14 cellular contexts compared by ENCODE assay signal in genomic region chr15:76181705-76182107, GRCh38.
DNase-seq lines count a peak whose midpoint lies in the region; ATAC-seq lines count a peak whose summit lies in the region.
"Had no signal": no experiment of that assay in that cellular context is flagged by ENCODE, and none has a peak within 500 bp of the region (broad histone marks: within the 10 kb centered on the region; RNA-seq: fewer than 3 reads in every experiment).

No MANE protein-coding gene starts in this region.

- no peaks in the 10 kb centered on the region for H3K9me3 Mint-ChIP-seq in stimulated activated effector memory CD8-positive, alpha-beta T cell treated with anti-CD3 and anti-CD28 coated beads, Interleukin-12 subunit alpha, Interleukin-12 subunit beta, amount 100 ng/mL, for 72 hours
- H3K9me3 Mint-ChIP-seq: H9; T-helper 1 cell treated with Interleukin-12 subunit alpha and Interleukin-12 subunit beta and Interleukin-4 antibody, amounts not matched to agents 30 μg/mL and 1 μg/mL, for 36 hours had no signal

- ATAC-seq in HG02884 (IDR thresholded peaks at IDR 0.05; ENCODE audit: unreplicated experiment) (peak; percentile 65), GM21737 (IDR thresholded peaks at IDR 0.05; ENCODE audit: unreplicated experiment) (no peak), GM18858 (IDR thresholded peaks at IDR 0.05; ENCODE audit: unreplicated experiment) (no peak)
- peak; percentile 92 for ATAC-seq in stimulated activated effector memory CD8-positive, alpha-beta T cell treated with anti-CD3 and anti-CD28 coated beads, Interleukin-12 subunit alpha, Interleukin-12 subunit beta, amount 100 ng/mL, for 72 hours
- ATAC-seq: A549 had no signal

- H3K4me1 Mint-ChIP-seq in stimulated activated effector memory CD8-positive, alpha-beta T cell treated with anti-CD3 and anti-CD28 coated beads, Interleukin-12 subunit alpha, Interleukin-12 subunit beta, amount 100 ng/mL, for 72 hours = peaks cover 11% of the 10 kb centered on the region

- DNase-seq in activated CD4-positive, alpha-beta T cell treated with anti-CD3 and anti-CD28 coated beads for 48 hours = peak; percentile 61
- DNase-seq in activated CD4-positive, alpha-beta T cell treated with anti-CD3 and anti-CD28 coated beads, Interleukin-2, amount 50 U/mL, for 1 hour = no peak
- peak; percentile 44 to 52 for DNase-seq in activated T-cell treated with anti-CD3 and anti-CD28 coated beads, Interleukin-2, amount 50 U/mL, for 48 hours
- peak in 1 of 2 donors; percentile 60 for DNase-seq in stimulated activated effector memory CD8-positive, alpha-beta T cell treated with anti-CD3 and anti-CD28 coated beads, Interleukin-12 subunit alpha, Interleukin-12 subunit beta, amount 100 ng/mL, for 72 hours (ENCODE audit: low spot score in 2 of 2)
- DNase-seq in NCI-H2171 treated with DMSO at 0.1 percent for 48 hours (lab: John Stamatoyannopoulos, UW) = no peak
- DNase-seq: amniotic stem cell, H9, islet precursor cell, Karpas-422 had no signal

- peak overlapping the region; percentile 55 for H3K27ac Mint-ChIP-seq in stimulated activated effector memory CD8-positive, alpha-beta T cell treated with anti-CD3 and anti-CD28 coated beads, Interleukin-12 subunit alpha, Interleukin-12 subunit beta, amount 100 ng/mL, for 72 hours
- H3K27ac Mint-ChIP-seq: T-helper 1 cell treated with Interleukin-12 subunit alpha and Interleukin-12 subunit beta and Interleukin-4 antibody, amounts not matched to agents 30 μg/mL and 1 μg/mL, for 36 hours had no signal

- no peaks in the 10 kb centered on the region for H3K36me3 Mint-ChIP-seq in stimulated activated effector memory CD8-positive, alpha-beta T cell treated with anti-CD3 and anti-CD28 coated beads, Interleukin-12 subunit alpha, Interleukin-12 subunit beta, amount 100 ng/mL, for 72 hours

- peak overlapping the region; percentile 21 for H3K4me3 Mint-ChIP-seq in stimulated activated effector memory CD8-positive, alpha-beta T cell treated with anti-CD3 and anti-CD28 coated beads, Interleukin-12 subunit alpha, Interleukin-12 subunit beta, amount 100 ng/mL, for 72 hours
- H3K4me3 Mint-ChIP-seq: H9; T-helper 1 cell treated with Interleukin-12 subunit alpha and Interleukin-12 subunit beta and Interleukin-4 antibody, amounts not matched to agents 30 μg/mL and 1 μg/mL, for 36 hours had no signal

Comparison
In these comparisons a context has a peak if more than half of its experiments do, and no peak if none do; other contexts are left out.
1. DNase-seq: peak in activated CD4-positive, alpha-beta T cell treated with anti-CD3 and anti-CD28 coated beads for 48 hours (single experiment) and activated T-cell treated with anti-CD3 and anti-CD28 coated beads, Interleukin-2, amount 50 U/mL, for 48 hours (2 of 2); none in activated CD4-positive, alpha-beta T cell treated with anti-CD3 and anti-CD28 coated beads, Interleukin-2, amount 50 U/mL, for 1 hour (single experiment) and NCI-H2171 treated with DMSO at 0.1 percent for 48 hours (single experiment).
2. ATAC-seq: peak in HG02884 (single experiment) and stimulated activated effector memory CD8-positive, alpha-beta T cell treated with anti-CD3 and anti-CD28 coated beads, Interleukin-12 subunit alpha, Interleukin-12 subunit beta, amount 100 ng/mL, for 72 hours (single experiment); none in GM21737 (single experiment) and GM18858 (single experiment).